26 cellular contexts compared by ENCODE assay signal in genomic region chr2:81078631-81079030, GRCh38.
"Had no signal": no experiment of that assay in that cellular context is flagged by ENCODE, and none has a peak within 500 bp of the region (broad histone marks: within the 10 kb centered on the region; RNA-seq: fewer than 3 reads in every experiment).

No MANE protein-coding gene starts in this region.

- H3K27me3 Mint-ChIP-seq: T-cell had no signal

- H3K36me3 Mint-ChIP-seq: T-cell had no signal

- H3K4me2 ChIP-seq: SK-N-SH had no signal

- H3K36me3 ChIP-seq: MG63 had no signal

- H3K27ac Mint-ChIP-seq: T-cell had no signal

- H3K9me3 ChIP-seq: MG63, SK-N-SH had no signal

- H3K9me2 ChIP-seq: SK-N-SH had no signal

- H3K27me3 ChIP-seq: MG63 had no signal

- H3K27ac ChIP-seq: RWPE1 had no signal

- ATAC-seq: HepG2, Panc1, PC-3, T-cell had no signal

- H3K9ac ChIP-seq: SK-N-SH had no signal

- H3K4me3 ChIP-seq: MG63 had no signal

- H3K4me3 Mint-ChIP-seq: T-cell had no signal

- DNase-seq: IMR-90, Karpas-422, KG1, MG63, NCI-H1092, NCI-H1105 treated with DMSO at 0.1 percent for 48 hours, NCI-H1417 treated with DMSO at 0.1 percent for 48 hours, NCI-H146, NCI-H1694 treated with DMSO at 0.1 percent for 48 hours, NCI-H1930, NCI-H2081, NCI-H2107, NCI-H226, NCI-H446, NCI-H510A, NCI-H524 treated with DMSO at 0.1 percent for 48 hours, NCI-H69, NCI-H774, PC-3, SHP77, SK-N-SH, SW 1271, T-cell had no signal

- H3K4me1 Mint-ChIP-seq: T-cell had no signal
